ENCODE assay signal across 8 cellular contexts in the genomic region with DNA sequence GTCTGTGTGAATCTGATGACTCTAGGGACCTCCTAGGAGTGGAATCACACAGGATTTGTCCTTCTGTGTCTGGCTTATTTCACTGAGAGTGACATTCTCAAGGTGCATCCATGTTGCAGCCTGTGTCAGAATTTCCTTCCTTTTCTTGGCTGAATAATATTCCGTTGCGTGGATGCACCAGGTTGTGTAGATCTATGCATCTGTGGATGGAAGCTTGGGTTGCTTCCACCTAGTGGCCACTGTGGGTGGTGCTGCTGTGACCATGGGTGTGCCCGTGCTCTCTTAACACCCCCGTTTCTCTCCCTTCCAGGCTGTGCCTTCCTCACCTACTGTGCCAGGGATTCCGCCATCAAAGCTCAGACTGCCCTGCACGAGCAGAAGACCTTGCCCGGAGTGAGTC. TPM values are rescaled to one million over a fixed set of nuclear protein-coding genes. Genes with fewer than 3 reads are reported as not detected.
DNase-seq lines count a peak whose midpoint lies in the region; ATAC-seq, FAIRE-seq and TF ChIP-seq lines count a peak whose summit lies in the region.

No MANE protein-coding gene starts in this region.

- H2AFZ ChIP-seq in astrocyte (ENCODE audit: low read depth, low read length), result no peak overlapping the region

- no peak overlapping the region for H3K4me3 ChIP-seq in astrocyte (ENCODE audit: insufficient read depth, low read depth, low read length)
- H3K4me3 ChIP-seq in naive thymus-derived CD4-positive, alpha-beta T cell (ENCODE audit: low read length), result no peak overlapping the region

- H3K27me3 ChIP-seq in astrocyte (ENCODE audit: insufficient read depth, low read length), result no peaks in the 10 kb centered on the region
- no peaks in the 10 kb centered on the region for H3K27me3 ChIP-seq in naive thymus-derived CD4-positive, alpha-beta T cell (ENCODE audit: control insufficient read depth in 2 of 2, insufficient read depth in 2 of 2, low read length in 2 of 2)

- no peaks in the 10 kb centered on the region for H3K36me3 ChIP-seq in astrocyte (ENCODE audit: insufficient read depth, low read length)
- no peaks in the 10 kb centered on the region for H3K36me3 ChIP-seq in naive thymus-derived CD4-positive, alpha-beta T cell (ENCODE audit: control insufficient read depth in 2 of 3, insufficient read depth in 3 of 3, low read length in 3 of 3)

- H3K9me3 Mint-ChIP-seq in astrocyte (ENCODE audit: unreplicated experiment), result peaks cover 26% of the 10 kb centered on the region
- peaks cover 0 to 25% (median 10%) of the 10 kb centered on the region in 11 donors for H3K9me3 Mint-ChIP-seq in naive thymus-derived CD4-positive, alpha-beta T cell

- peaks cover 35% of the 10 kb centered on the region for H3K27me3 Mint-ChIP-seq in astrocyte (ENCODE audit: low read depth, unreplicated experiment)
- H3K27me3 Mint-ChIP-seq in naive thymus-derived CD4-positive, alpha-beta T cell, result peaks cover 0 to 23% (median 16%) of the 10 kb centered on the region in 5 donors

- DNase-seq in GM10266 (ENCODE audit: extremely low spot score), result no peak
- DNase-seq in RPMI8226, result peak; percentile 56
- no peak for DNase-seq in astrocyte (ENCODE audit: low read depth)
- DNase-seq in naive thymus-derived CD4-positive, alpha-beta T cell, result peak in 5 of 9 donors; percentile 23 to 35 (median 28)
- DNase-seq in NCI-H1092 (lab: John Stamatoyannopoulos, UW), result no peak
- no peak for DNase-seq in omental fat pad (ENCODE audit: low spot score)
- DNase-seq in NCI-H2107 (lab: John Stamatoyannopoulos, UW), result no peak
- no peak for DNase-seq in NK-92 (lab: John Stamatoyannopoulos, UW; ENCODE audit: unreplicated experiment)

- H3K79me2 ChIP-seq in astrocyte (ENCODE audit: insufficient read depth, low read length), result no peaks in the 10 kb centered on the region

- H3K9ac ChIP-seq in astrocyte (ENCODE audit: low read length), result no peak overlapping the region

- intact Hi-C loops in naive thymus-derived CD4-positive, alpha-beta T cell (cut with micrococcal nuclease), result loop anchor here in 1 of 2 donors (2.0 to 5.0 kb wide), 2 partner anchors 26 to 298 kb away; partner anchors contain the start of gene CELF5

- POLR2A ChIA-PET in naive thymus-derived CD4-positive, alpha-beta T cell (lab: Charles Lee), result no interaction called here

- no peaks in the 10 kb centered on the region for H4K20me1 ChIP-seq in astrocyte (ENCODE audit: insufficient read depth, low read length)

- no peak overlapping the region for H3K4me3 Mint-ChIP-seq in astrocyte (ENCODE audit: unreplicated experiment)
- H3K4me3 Mint-ChIP-seq in naive thymus-derived CD4-positive, alpha-beta T cell, result no peak overlapping the region

- H3K4me1 Mint-ChIP-seq in astrocyte (ENCODE audit: low read depth, unreplicated experiment), result no peaks in the 10 kb centered on the region
- H3K4me1 Mint-ChIP-seq in naive thymus-derived CD4-positive, alpha-beta T cell, result no peaks in the 10 kb centered on the region

- no peaks in the 10 kb centered on the region for H3K9me3 ChIP-seq in astrocyte (ENCODE audit: insufficient read depth, low read depth, low read length)
- peaks cover 0 to 9% (median 0%) of the 10 kb centered on the region in 3 experiments for H3K9me3 ChIP-seq in naive thymus-derived CD4-positive, alpha-beta T cell (ENCODE audit: control insufficient read depth in 2 of 3, low read length in 3 of 3)

- peak; percentile 73 for ATAC-seq in naive thymus-derived CD4-positive, alpha-beta T cell
- no peak for ATAC-seq in omental fat pad (ENCODE audit: low FRiP score)

- H3K4me2 ChIP-seq in astrocyte (ENCODE audit: low read length), result no peak overlapping the region

- H3K4me1 ChIP-seq in astrocyte (ENCODE audit: insufficient read depth, low read length), result no peaks in the 10 kb centered on the region
- H3K4me1 ChIP-seq in naive thymus-derived CD4-positive, alpha-beta T cell (ENCODE audit: control insufficient read depth in 2 of 2, insufficient read depth in 2 of 2, low read length in 2 of 2), result no peaks in the 10 kb centered on the region

- no peaks in the 10 kb centered on the region for H3K36me3 Mint-ChIP-seq in astrocyte (ENCODE audit: low read depth, unreplicated experiment)
- peaks cover 0 to 8% (median 2%) of the 10 kb centered on the region in 5 donors for H3K36me3 Mint-ChIP-seq in naive thymus-derived CD4-positive, alpha-beta T cell

- no peak overlapping the region for H3K27ac Mint-ChIP-seq in astrocyte (ENCODE audit: unreplicated experiment)
- no peak overlapping the region for H3K27ac Mint-ChIP-seq in naive thymus-derived CD4-positive, alpha-beta T cell

- FAIRE-seq in astrocyte (lab: Jason Lieb, UNC), result no peak

- no peak overlapping the region for H3K27ac ChIP-seq in astrocyte (ENCODE audit: low read depth, low read length)
- no peak overlapping the region for H3K27ac ChIP-seq in naive thymus-derived CD4-positive, alpha-beta T cell (ENCODE audit: low read depth, low read length)

- CTCF ChIA-PET in naive thymus-derived CD4-positive, alpha-beta T cell (lab: Charles Lee), result interaction anchor here (0.9 to 1.2 kb wide), 2 partner anchors 31 to 157 kb away, joined by 3 read pairs; no protein-coding TSS in a partner anchor

- TF ChIP-seq CTCF in GM10266 (IDR thresholded peaks at IDR 0.05; ENCODE audit: control insufficient read depth, insufficient read depth, low read depth, missing control alignments) (peak; percentile 54), astrocyte (IDR thresholded peaks at IDR 0.05; ENCODE audit: insufficient read depth, low read depth, low read length) (peak; percentile 28), omental fat pad (IDR thresholded peaks at IDR 0.05) (no peak)

RNA-seq across cellular contexts. Expression of gene CELF5, which starts 26.2 kb away (rescaled TPM):
- total RNA-seq in astrocyte, result 1.2 and 1.4 TPM in 2 replicates
- total RNA-seq in naive thymus-derived CD4-positive, alpha-beta T cell, result under 1 TPM; 0.16 to 0.27 (median 0.17) TPM
- not detected for polyA plus RNA-seq in naive thymus-derived CD4-positive, alpha-beta T cell
- total RNA-seq in omental fat pad, result not detected

Comparison
In these comparisons a context has a peak if more than half of its experiments do, and no peak if none do; other contexts are left out.
1. DNase-seq: peak in RPMI8226 (single experiment) and naive thymus-derived CD4-positive, alpha-beta T cell (5 of 9); none in GM10266 (single experiment), astrocyte (single experiment), NCI-H1092 (single experiment), omental fat pad (single experiment), NCI-H2107 (single experiment) and NK-92 (single experiment).
2. CTCF ChIP-seq: peak in GM10266 (single experiment) and astrocyte (single experiment); none in omental fat pad (0 of 3).